15 cellular contexts compared by ENCODE assay signal in genomic region chr3:186996356-186996755, GRCh38.
DNase-seq lines count a peak whose midpoint lies in the region; ATAC-seq and TF ChIP-seq lines count a peak whose summit lies in the region.
"Had no signal": no experiment of that assay in that cellular context is flagged by ENCODE, and none has a peak within 500 bp of the region (broad histone marks: within the 10 kb centered on the region; RNA-seq: fewer than 3 reads in every experiment).

No MANE protein-coding gene starts in this region.

- no peaks in the 10 kb centered on the region for H3K27me3 ChIP-seq in GM06990 (replicated peaks; ENCODE audit: control insufficient read depth, insufficient read depth, low read length)
- H3K27me3 ChIP-seq in esophagus muscularis mucosa, result no peaks in the 10 kb centered on the region
- H3K27me3 ChIP-seq: dorsolateral prefrontal cortex, foreskin keratinocyte had no signal

- H3K27ac Mint-ChIP-seq in endothelial cell (ENCODE audit: unreplicated experiment), result peak overlapping the region; percentile 21

- peak; percentile 56 for TF ChIP-seq POLR2A in GM19193 (IDR thresholded peaks at IDR 0.05; ENCODE audit: extremely low read depth, insufficient read depth, insufficient read length)
- no peak for TF ChIP-seq POLR2A in esophagus muscularis mucosa (IDR thresholded peaks at IDR 0.05; ENCODE audit: low read depth)

- peaks cover 0 to 22% (median 0%) of the 10 kb centered on the region in 4 donors for H3K4me1 ChIP-seq in esophagus muscularis mucosa

- no peak for TF ChIP-seq EP300 in esophagus muscularis mucosa (IDR thresholded peaks at IDR 0.05)

- H3K36me3 Mint-ChIP-seq in endothelial cell (ENCODE audit: low read depth, unreplicated experiment), result peaks cover 13% of the 10 kb centered on the region

- WGBS in esophagus muscularis mucosa, result 88% methylated on average over 6 of the region's 6 CpGs

- H3K4me3 Mint-ChIP-seq in endothelial cell (ENCODE audit: unreplicated experiment), result no peak overlapping the region

- peaks cover 2% of the 10 kb centered on the region for H3K36me3 ChIP-seq in GM06990 (ENCODE audit: control insufficient read depth, insufficient read depth, low read length)
- H3K36me3 ChIP-seq in esophagus muscularis mucosa, result no peaks in the 10 kb centered on the region

- DNase-seq in GM06990 (ENCODE audit: extremely low read depth, insufficient read length) (no peak), NCI-H2196 (lab: John Stamatoyannopoulos, UW; ENCODE audit: unreplicated experiment) (peak; percentile 73), endothelial cell (ENCODE audit: low spot score) (no peak), esophagus muscularis mucosa (ENCODE audit: extremely low spot score) (no peak), ACHN (no peak)
- DNase-seq: dorsolateral prefrontal cortex; foreskin keratinocyte; NCI-H2171; retina; stimulated activated CD4-positive, alpha-beta T cell treated with anti-CD3 and anti-CD28 coated beads, Interleukin-4, amount 100 ng/mL, for 4 hours had no signal

- no peak for ATAC-seq in GM19467 (IDR thresholded peaks at IDR 0.05; ENCODE audit: unreplicated experiment)
- ATAC-seq in GM18909 (IDR thresholded peaks at IDR 0.05; ENCODE audit: poor library complexity, unreplicated experiment), result no peak
- ATAC-seq: foreskin keratinocyte had no signal

- H3K4me1 Mint-ChIP-seq in endothelial cell (ENCODE audit: unreplicated experiment), result peaks cover 37% of the 10 kb centered on the region

- TF ChIP-seq CTCF in GM06990 (IDR thresholded peaks at IDR 0.05; ENCODE audit: insufficient read depth, low read length, poor library complexity, severe bottlenecking) (no peak), endothelial cell (IDR thresholded peaks at IDR 0.05; ENCODE audit: unreplicated experiment) (no peak), esophagus muscularis mucosa (IDR thresholded peaks at IDR 0.05) (no peak)

- H3K4me3 ChIP-seq in GM06990 (replicated peaks; ENCODE audit: low read depth, low read length) (peak overlapping the region; percentile 68), esophagus muscularis mucosa (no peak overlapping the region)
- H3K4me3 ChIP-seq: dorsolateral prefrontal cortex, HAP-1 had no signal

- no peak overlapping the region for H3K27ac ChIP-seq in esophagus muscularis mucosa (replicated peaks in 1 of 4)
- H3K27ac ChIP-seq: foreskin keratinocyte, RWPE1 had no signal

- intact Hi-C loops in esophagus muscularis mucosa (cut with DNase I), result no loop called here

- H3K9me3 Mint-ChIP-seq in endothelial cell (ENCODE audit: unreplicated experiment), result no peaks in the 10 kb centered on the region

- no peaks in the 10 kb centered on the region for H3K9me3 ChIP-seq in esophagus muscularis mucosa
- H3K9me3 ChIP-seq: HAP-1 had no signal

- H3K27me3 Mint-ChIP-seq in endothelial cell (ENCODE audit: unreplicated experiment), result peaks cover 3% of the 10 kb centered on the region

- in situ Hi-C loops in ACHN (cut with HindIII; ENCODE audit: low pct_ligation_motif_present, low pct_unique_long_range_greater_than_20kb, low sequenced_read_pairs), result no loop called here
